8 cellular contexts compared by ENCODE assay signal in genomic region chr7:47435889-47436312, GRCh38.
DNase-seq lines count a peak whose midpoint lies in the region; ATAC-seq and TF ChIP-seq lines count a peak whose summit lies in the region.

No MANE protein-coding gene starts in this region.

- no peak overlapping the region for H3K9ac ChIP-seq in neural progenitor cell

- no peak overlapping the region for H3K4me3 ChIP-seq in neural progenitor cell

- DNase-seq in AG08395 (ENCODE audit: low spot score) (peak; percentile 82), RKO (ENCODE audit: low spot score) (peak; percentile 74), fibroblast of gingiva (ENCODE audit: low read depth) (peak; percentile 85), neural progenitor cell (ENCODE audit: low spot score) (peak; percentile 76), NCI-H2227 treated with DMSO at 0.1 percent for 48 hours (lab: John Stamatoyannopoulos, UW) (no peak), amniotic stem cell (lab: John Stamatoyannopoulos, UW) (no peak)
- no peak for DNase-seq in stimulated activated CD4-positive, alpha-beta T cell treated with anti-CD3 and anti-CD28 coated beads, Interleukin-4, amount 100 ng/mL, for 1 hour

- H3K4me1 ChIP-seq in neural progenitor cell: no peaks in the 10 kb centered on the region

- TF ChIP-seq CTCF in neural progenitor cell (IDR thresholded peaks at IDR 0.05): peak; percentile 74

- H3K9me3 ChIP-seq in neural progenitor cell (ENCODE audit: low read depth): no peaks in the 10 kb centered on the region

- H3K79me2 ChIP-seq in neural progenitor cell (ENCODE audit: low read depth): no peaks in the 10 kb centered on the region

- H3F3A ChIP-seq in neural progenitor cell (ENCODE audit: low read depth): no peaks in the 10 kb centered on the region

- ATAC-seq in GM21529 (IDR thresholded peaks at IDR 0.05; ENCODE audit: unreplicated experiment): peak; percentile 62

- no peaks in the 10 kb centered on the region for H3K36me3 ChIP-seq in neural progenitor cell

- H3K4me2 ChIP-seq in neural progenitor cell: no peak overlapping the region

- H3K27ac Mint-ChIP-seq in neural progenitor cell: no peak overlapping the region

- H3K27ac ChIP-seq in neural progenitor cell: no peak overlapping the region

- no peaks in the 10 kb centered on the region for H3K27me3 ChIP-seq in neural progenitor cell

- no peaks in the 10 kb centered on the region for H3K9me3 Mint-ChIP-seq in neural progenitor cell

- peaks cover 12% of the 10 kb centered on the region for H3K36me3 Mint-ChIP-seq in neural progenitor cell

- H2AFZ ChIP-seq in neural progenitor cell (replicated peaks): no peak overlapping the region

- H3K4me1 Mint-ChIP-seq in neural progenitor cell: peaks cover 5% of the 10 kb centered on the region

- no peaks in the 10 kb centered on the region for H4K20me1 ChIP-seq in neural progenitor cell (ENCODE audit: low read depth)

- peaks cover 4% of the 10 kb centered on the region for H3K27me3 Mint-ChIP-seq in neural progenitor cell (ENCODE audit: insufficient read depth, low read depth)

- H3K4me3 Mint-ChIP-seq in neural progenitor cell: no peak overlapping the region

Comparison
In these comparisons a context has a peak if more than half of its experiments do, and no peak if none do; other contexts are left out.
1. DNase-seq: peak in AG08395 (single experiment), RKO (single experiment), fibroblast of gingiva (single experiment) and neural progenitor cell (single experiment); none in stimulated activated CD4-positive, alpha-beta T cell treated with anti-CD3 and anti-CD28 coated beads, Interleukin-4, amount 100 ng/mL, for 1 hour (single experiment), NCI-H2227 treated with DMSO at 0.1 percent for 48 hours (single experiment) and amniotic stem cell (single experiment).